8 cellular contexts compared by ENCODE assay signal in the genomic region with DNA sequence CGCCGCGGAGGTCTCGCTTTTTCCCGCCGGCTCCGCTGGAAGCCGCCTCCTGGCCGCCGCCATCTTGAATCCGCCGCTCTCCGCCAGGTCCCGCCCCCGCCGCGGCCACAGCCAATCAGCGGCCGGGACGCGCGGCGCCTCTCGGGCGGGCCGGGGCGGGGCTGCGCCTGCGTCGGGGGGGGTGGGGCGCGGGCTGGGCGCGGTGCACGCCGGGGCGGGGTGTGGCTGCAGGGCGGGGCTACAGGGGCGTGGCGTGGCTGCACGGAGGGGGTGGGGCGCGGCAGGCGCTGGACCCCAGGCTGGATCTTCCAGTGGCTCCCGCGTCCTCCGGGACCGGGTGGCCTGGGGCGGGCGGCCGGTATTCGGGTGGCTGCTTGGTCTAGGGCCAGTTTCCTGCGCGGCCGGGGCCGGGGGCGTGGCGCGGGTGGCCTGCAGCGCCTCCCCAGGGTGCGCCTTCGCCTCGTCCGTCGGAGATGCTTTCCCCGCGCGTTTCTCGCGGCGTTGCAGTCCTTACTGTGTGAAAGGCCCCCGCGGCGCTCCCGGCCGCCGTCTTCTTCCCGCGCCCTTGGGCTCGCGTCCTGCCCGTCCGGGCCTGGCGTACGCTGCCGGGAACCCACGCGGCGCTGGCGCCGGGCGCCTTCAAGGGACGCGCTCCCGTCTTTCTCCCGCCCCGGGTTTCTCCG. TPM values are rescaled to one million over a fixed set of nuclear protein-coding genes. Genes with fewer than 3 reads are reported as not detected.
A peak's percentile ranks its signal among the peaks of the same experiment; 100 is the strongest.
DNase-seq lines count a peak whose midpoint lies in the region; ATAC-seq and TF ChIP-seq lines count a peak whose summit lies in the region.

No MANE protein-coding gene starts in this region.

- H3K4me3 ChIP-seq in BLaER1, result peak overlapping the region; percentile 97
- peak overlapping the region; percentile 97 to 100 (median 98) for H3K4me3 ChIP-seq in right lobe of liver

- ATAC-seq in HG03378 (IDR thresholded peaks at IDR 0.05; ENCODE audit: unreplicated experiment) (peak; percentile 22), right lobe of liver (peak; percentile 76 to 89 (median 83))

- H3K4me1 ChIP-seq in BLaER1 (peaks cover 41% of the 10 kb centered on the region), right lobe of liver (peaks cover 0 to 18% (median 8%) of the 10 kb centered on the region in 4 donors)

- DNase-seq in NCI-H526 (lab: John Stamatoyannopoulos, UW), result peak; percentile 44 to 89
- DNase-seq in activated CD4-positive, alpha-beta T cell treated with anti-CD3 and anti-CD28 coated beads, Interleukin-2, amount 50 U/mL, for 1 hour, result peak; percentile 86
- peak; percentile 91 for DNase-seq in dermis blood vessel endothelial cell
- peak; percentile 91 to 93 (median 91) for DNase-seq in right lobe of liver
- DNase-seq in stimulated activated CD4-positive, alpha-beta T cell treated with anti-CD3 and anti-CD28 coated beads, Interleukin-4, amount 100 ng/mL, for 1 hour, result peak; percentile 89

- TF ChIP-seq CTCF in right lobe of liver (IDR thresholded peaks at IDR 0.05), result peak in 2 of 4 donors; percentile 14 to 17

- peak overlapping the region; percentile 90 for H3K4me2 ChIP-seq in BLaER1

- WGBS in right lobe of liver (ENCODE audit: insufficient coverage, low coverage, low lambda C conversion rate, missing lambda C conversion rate), result 0% methylated on average over 2 of the region's 98 CpGs

- intact Hi-C loops in right lobe of liver (cut with DNase I), result no loop called here

- H3K27ac ChIP-seq in BLaER1 (peak overlapping the region; percentile 99), right lobe of liver (peak overlapping the region; percentile 93 to 96 (median 94))

- H3K9me3 ChIP-seq in BLaER1 (no peaks in the 10 kb centered on the region), right lobe of liver (no peaks in the 10 kb centered on the region)

- TF ChIP-seq POLR2A in GM19193 (IDR thresholded peaks at IDR 0.05; ENCODE audit: extremely low read depth, insufficient read depth, insufficient read length) (peak; percentile 39), right lobe of liver (IDR thresholded peaks at IDR 0.05) (peak; percentile 6)

- H3K36me3 ChIP-seq in BLaER1 (peaks cover 31% of the 10 kb centered on the region), right lobe of liver (peaks cover 0 to 8% (median 0%) of the 10 kb centered on the region in 4 donors)

- H3K9ac ChIP-seq in BLaER1, result peak overlapping the region; percentile 99

- no peaks in the 10 kb centered on the region for H3K27me3 ChIP-seq in BLaER1
- H3K27me3 ChIP-seq in right lobe of liver, result no peaks in the 10 kb centered on the region

- H4K20me1 ChIP-seq in BLaER1, result peaks cover 53% of the 10 kb centered on the region

RNA-seq across cellular contexts. Expression of gene PCNT, which starts 0.6 kb away (rescaled TPM):
- total RNA-seq in dermis blood vessel endothelial cell (20.9 and 40.8 TPM in 2 replicates), right lobe of liver (10 to 100 TPM in 5 of 6 experiments, 1 to 10 TPM in 1; 9.9 to 18.2 (median 14.1) TPM)

RNA-seq across cellular contexts. Expression of gene C21orf58, which starts 0.9 kb away (rescaled TPM):
- total RNA-seq in dermis blood vessel endothelial cell, result 3.1 and 6.7 TPM in 2 replicates
- total RNA-seq in right lobe of liver, result 1 to 10 TPM in 5 of 6 experiments, under 1 TPM in 1; 1.00 to 2.4 (median 1.4) TPM

RNA-seq across cellular contexts. Expression of gene YBEY, which starts 38.4 kb away (rescaled TPM):
- total RNA-seq in dermis blood vessel endothelial cell (10.6 and 12.9 TPM in 2 replicates), right lobe of liver (10 to 100 TPM in 2 of 6 experiments, 1 to 10 TPM in 4; 6.3 to 16.0 (median 7.3) TPM)

RNA-seq across cellular contexts. Expression of gene MCM3AP, which starts 39.1 kb away (rescaled TPM):
- total RNA-seq in dermis blood vessel endothelial cell (97.7 and 121 TPM in 2 replicates), right lobe of liver (10 to 100 TPM; 34.4 to 44.6 (median 40.7) TPM)

Comparison
In these comparisons a context has a peak if more than half of its experiments do, and no peak if none do; other contexts are left out.
1. Peak in every context shown above with its lines: DNase-seq, ATAC-seq, H3K4me3 ChIP-seq and H3K27ac ChIP-seq.